In the genomic region with DNA sequence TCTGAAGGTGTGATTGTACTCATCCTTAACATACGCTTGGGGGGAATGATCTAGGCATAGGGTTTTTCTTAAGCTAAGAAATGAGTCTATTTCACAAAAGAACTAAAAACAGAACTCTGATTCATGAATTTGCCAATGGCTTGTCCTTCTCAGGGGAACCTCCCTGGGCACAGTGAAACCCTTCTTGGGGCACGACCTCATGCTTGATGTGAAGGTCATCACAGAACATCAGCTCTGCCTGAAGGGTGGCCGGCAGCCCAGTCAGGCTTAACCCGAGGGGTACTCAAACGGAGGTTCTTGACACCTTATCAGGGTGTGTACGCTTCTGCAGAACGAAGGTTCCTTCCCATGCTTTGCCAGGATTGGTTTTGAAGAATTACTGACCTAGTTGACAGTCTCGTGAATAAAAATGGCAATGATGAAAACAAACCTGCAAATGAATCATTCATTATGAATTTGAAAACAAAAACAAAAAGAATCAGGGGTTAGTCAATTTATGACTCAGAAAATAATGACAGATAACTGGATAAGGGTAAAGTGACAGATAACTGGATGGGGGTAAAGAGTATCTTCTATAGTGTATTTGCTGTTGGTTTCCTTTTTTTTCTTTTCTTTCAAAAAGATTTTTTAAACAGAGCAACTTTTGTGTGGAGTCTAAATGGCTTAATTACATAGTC, we compare ENCODE assay signal across 19 cellular contexts.
DNase-seq lines count a peak whose midpoint lies in the region; ATAC-seq and TF ChIP-seq lines count a peak whose summit lies in the region.
"Had no signal": no experiment of that assay in that cellular context is flagged by ENCODE, and none has a peak within 500 bp of the region (broad histone marks: within the 10 kb centered on the region; RNA-seq: fewer than 3 reads in every experiment).

No MANE protein-coding gene starts in this region.

- H3K9me3 Mint-ChIP-seq in activated T-cell treated with anti-CD3 and anti-CD28 coated beads, Interleukin-2, amount 50 U/mL, for 4 hours: no peaks in the 10 kb centered on the region
- no peaks in the 10 kb centered on the region for H3K9me3 Mint-ChIP-seq in activated T-helper 1 cell treated with anti-CD3 and anti-CD28 coated beads, Interleukin-12 subunit alpha, Interleukin-12 subunit beta, Interleukin-2, Interleukin-4 antibody, amounts not matched to agents 30 ng/mL and 10 ng/mL and 1 ng/mL, durations not matched to agents 14 hours and 24 hours and 36 hours
- H3K9me3 Mint-ChIP-seq in stimulated activated effector memory CD8-positive, alpha-beta T cell treated with anti-CD3 and anti-CD28 coated beads, Interleukin-12 subunit alpha, Interleukin-12 subunit beta, amount 100 ng/mL, for 72 hours: no peaks in the 10 kb centered on the region
- H3K9me3 Mint-ChIP-seq: activated naive CD4-positive, alpha-beta T cell treated with anti-CD3 and anti-CD28 coated beads, Interleukin-2, amount 50 U/mL, for 24 hours; natural killer cell had no signal

- no peak overlapping the region for H2AFZ ChIP-seq in DND-41 (ENCODE audit: low read depth, low read length)
- H2AFZ ChIP-seq: GM23338 had no signal

- no peak for DNase-seq in activated T-cell treated with anti-CD3 and anti-CD28 coated beads, Interleukin-2, amount 50 U/mL, for 4 hours
- no peak for DNase-seq in activated T-cell treated with anti-CD3 and anti-CD28 coated beads, Interleukin-2, amount 50 U/mL, for 1 hour
- DNase-seq in DND-41 (no peak), activated gamma-delta T cell treated with Interleukin-2 at 50 U/mL for 16 hours (no peak)
- DNase-seq in activated T-helper 1 cell treated with anti-CD3 and anti-CD28 coated beads, Interleukin-12 subunit alpha, Interleukin-12 subunit beta, Interleukin-2, Interleukin-4 antibody, amounts not matched to agents 30 ng/mL and 10 ng/mL and 1 ng/mL, durations not matched to agents 14 hours and 24 hours and 36 hours (ENCODE audit: low spot score): no peak
- peak in 1 of 2 donors; percentile 71 for DNase-seq in stimulated activated effector memory CD8-positive, alpha-beta T cell treated with anti-CD3 and anti-CD28 coated beads, Interleukin-12 subunit alpha, Interleukin-12 subunit beta, amount 100 ng/mL, for 72 hours (ENCODE audit: low spot score in 2 of 2)
- DNase-seq: cerebellar nuclear complex; DMS153; natural killer cell; NCI-H1105 treated with DMSO at 0.1 percent for 48 hours; NCI-H2029; NCI-H774; SK-N-SH; stimulated activated naive CD4-positive, alpha-beta T cell had no signal

- intact Hi-C loops in activated T-helper 1 cell treated with anti-CD3 and anti-CD28 coated beads, Interleukin-12 subunit alpha, Interleukin-12 subunit beta, Interleukin-2, Interleukin-4 antibody, amounts not matched to agents 30 ng/mL and 10 ng/mL and 1 ng/mL, durations not matched to agents 14 hours and 24 hours and 36 hours (cut with micrococcal nuclease): no loop called here

- H3K4me1 Mint-ChIP-seq in activated T-cell treated with anti-CD3 and anti-CD28 coated beads, Interleukin-2, amount 50 U/mL, for 4 hours (ENCODE audit: low read depth): peaks cover 42% of the 10 kb centered on the region
- H3K4me1 Mint-ChIP-seq in activated T-helper 1 cell treated with anti-CD3 and anti-CD28 coated beads, Interleukin-12 subunit alpha, Interleukin-12 subunit beta, Interleukin-2, Interleukin-4 antibody, amounts not matched to agents 30 ng/mL and 10 ng/mL and 1 ng/mL, durations not matched to agents 14 hours and 24 hours and 36 hours (ENCODE audit: low read depth): peaks cover 25% of the 10 kb centered on the region
- H3K4me1 Mint-ChIP-seq in stimulated activated effector memory CD8-positive, alpha-beta T cell treated with anti-CD3 and anti-CD28 coated beads, Interleukin-12 subunit alpha, Interleukin-12 subunit beta, amount 100 ng/mL, for 72 hours: peaks cover 40% of the 10 kb centered on the region

- no peaks in the 10 kb centered on the region for H4K20me1 ChIP-seq in DND-41 (ENCODE audit: insufficient read depth, low read length)

- H3K36me3 Mint-ChIP-seq in activated T-cell treated with anti-CD3 and anti-CD28 coated beads, Interleukin-2, amount 50 U/mL, for 4 hours (ENCODE audit: insufficient read depth): no peaks in the 10 kb centered on the region
- peaks cover 14% of the 10 kb centered on the region for H3K36me3 Mint-ChIP-seq in activated T-helper 1 cell treated with anti-CD3 and anti-CD28 coated beads, Interleukin-12 subunit alpha, Interleukin-12 subunit beta, Interleukin-2, Interleukin-4 antibody, amounts not matched to agents 30 ng/mL and 10 ng/mL and 1 ng/mL, durations not matched to agents 14 hours and 24 hours and 36 hours (ENCODE audit: low read depth)
- peaks cover 4% of the 10 kb centered on the region for H3K36me3 Mint-ChIP-seq in stimulated activated effector memory CD8-positive, alpha-beta T cell treated with anti-CD3 and anti-CD28 coated beads, Interleukin-12 subunit alpha, Interleukin-12 subunit beta, amount 100 ng/mL, for 72 hours
- H3K36me3 Mint-ChIP-seq: activated naive CD4-positive, alpha-beta T cell treated with anti-CD3 and anti-CD28 coated beads, Interleukin-2, amount 50 U/mL, for 24 hours; natural killer cell had no signal

- H3K9me3 ChIP-seq in DND-41 (ENCODE audit: insufficient read depth, low read length, severe bottlenecking): no peaks in the 10 kb centered on the region
- H3K9me3 ChIP-seq: SK-N-SH had no signal

- peaks cover 28% of the 10 kb centered on the region for H3K27me3 Mint-ChIP-seq in activated T-cell treated with anti-CD3 and anti-CD28 coated beads, Interleukin-2, amount 50 U/mL, for 4 hours (ENCODE audit: low read depth)
- H3K27me3 Mint-ChIP-seq in activated T-helper 1 cell treated with anti-CD3 and anti-CD28 coated beads, Interleukin-12 subunit alpha, Interleukin-12 subunit beta, Interleukin-2, Interleukin-4 antibody, amounts not matched to agents 30 ng/mL and 10 ng/mL and 1 ng/mL, durations not matched to agents 14 hours and 24 hours and 36 hours (ENCODE audit: insufficient read depth): peaks cover 7% of the 10 kb centered on the region

- no peaks in the 10 kb centered on the region for H3K36me3 ChIP-seq in DND-41 (ENCODE audit: insufficient read depth, low read length)

- peak overlapping the region; percentile 25 for H3K27ac Mint-ChIP-seq in activated T-helper 1 cell treated with anti-CD3 and anti-CD28 coated beads, Interleukin-12 subunit alpha, Interleukin-12 subunit beta, Interleukin-2, Interleukin-4 antibody, amounts not matched to agents 30 ng/mL and 10 ng/mL and 1 ng/mL, durations not matched to agents 14 hours and 24 hours and 36 hours
- H3K27ac Mint-ChIP-seq in stimulated activated effector memory CD8-positive, alpha-beta T cell treated with anti-CD3 and anti-CD28 coated beads, Interleukin-12 subunit alpha, Interleukin-12 subunit beta, amount 100 ng/mL, for 72 hours: peak overlapping the region; percentile 15
- H3K27ac Mint-ChIP-seq: activated naive CD4-positive, alpha-beta T cell treated with anti-CD3 and anti-CD28 coated beads, Interleukin-2, amount 50 U/mL, for 24 hours; GM23338; natural killer cell had no signal

- H3K9ac ChIP-seq in DND-41 (ENCODE audit: low read depth, low read length): no peak overlapping the region
- H3K9ac ChIP-seq: SK-N-SH had no signal

- no peak overlapping the region for H3K4me3 ChIP-seq in DND-41 (ENCODE audit: low read depth in 1 of 2, low read length in 2 of 2)
- H3K4me3 ChIP-seq: GM23338, skin epidermis had no signal

- H3K79me2 ChIP-seq in DND-41 (ENCODE audit: insufficient read depth, low read length): no peaks in the 10 kb centered on the region

- H3K27me3 ChIP-seq in DND-41 (ENCODE audit: insufficient read depth, low read length, poor library complexity): no peaks in the 10 kb centered on the region

- no peak overlapping the region for H3K4me2 ChIP-seq in DND-41 (ENCODE audit: insufficient read depth, low read length)
- H3K4me2 ChIP-seq: GM23338, SK-N-SH had no signal

- ATAC-seq in activated T-cell treated with anti-CD3 and anti-CD28 coated beads, Interleukin-2, amount 50 U/mL, for 4 hours: peak; percentile 35 to 62
- ATAC-seq in DND-41 (ENCODE audit: insufficient read depth, low read depth): 0 out of 3 replicates have a peak, but pooled peaks have one; percentile 2
- ATAC-seq in stimulated activated effector memory CD8-positive, alpha-beta T cell treated with anti-CD3 and anti-CD28 coated beads, Interleukin-12 subunit alpha, Interleukin-12 subunit beta, amount 100 ng/mL, for 72 hours: peak; percentile 81
- ATAC-seq in GM21526 (IDR thresholded peaks at IDR 0.05; ENCODE audit: low FRiP score, unreplicated experiment): no peak
- ATAC-seq: GM23338, natural killer cell had no signal

- peaks cover 25% of the 10 kb centered on the region for H3K4me1 ChIP-seq in DND-41 (ENCODE audit: insufficient read depth, low read length)

- TF ChIP-seq CTCF in DND-41 (IDR thresholded peaks at IDR 0.05; ENCODE audit: borderline replicate concordance, extremely low read depth, low read length, poor library complexity, severe bottlenecking): no peak

- no peak overlapping the region for H3K4me3 Mint-ChIP-seq in activated T-cell treated with anti-CD3 and anti-CD28 coated beads, Interleukin-2, amount 50 U/mL, for 4 hours
- H3K4me3 Mint-ChIP-seq in activated T-helper 1 cell treated with anti-CD3 and anti-CD28 coated beads, Interleukin-12 subunit alpha, Interleukin-12 subunit beta, Interleukin-2, Interleukin-4 antibody, amounts not matched to agents 30 ng/mL and 10 ng/mL and 1 ng/mL, durations not matched to agents 14 hours and 24 hours and 36 hours: no peak overlapping the region
- peak overlapping the region; percentile 40 for H3K4me3 Mint-ChIP-seq in stimulated activated effector memory CD8-positive, alpha-beta T cell treated with anti-CD3 and anti-CD28 coated beads, Interleukin-12 subunit alpha, Interleukin-12 subunit beta, amount 100 ng/mL, for 72 hours
- H3K4me3 Mint-ChIP-seq: activated naive CD4-positive, alpha-beta T cell treated with anti-CD3 and anti-CD28 coated beads, Interleukin-2, amount 50 U/mL, for 24 hours; GM23338; natural killer cell had no signal

- no peak overlapping the region for H3K27ac ChIP-seq in DND-41 (ENCODE audit: low read length)
- H3K27ac ChIP-seq: VCaP had no signal
